Comparison of ENCODE assay signal across 9 cellular contexts in genomic region chr3:11671648-11672100, GRCh38. TPM values are rescaled to one million over a fixed set of nuclear protein-coding genes. Genes with fewer than 3 reads are reported as not detected.
DNase-seq lines count a peak whose midpoint lies in the region; ATAC-seq and TF ChIP-seq lines count a peak whose summit lies in the region.
"Had no signal": no experiment of that assay in that cellular context is flagged by ENCODE, and none has a peak within 500 bp of the region (broad histone marks: within the 10 kb centered on the region; RNA-seq: fewer than 3 reads in every experiment).

No MANE protein-coding gene starts in this region.

- H3K36me3 Mint-ChIP-seq in type B pancreatic cell = peaks cover 9% of the 10 kb centered on the region

- H3K4me1 ChIP-seq in SJCRH30 = no peaks in the 10 kb centered on the region

- H3K27ac Mint-ChIP-seq in type B pancreatic cell = peak overlapping the region; percentile 82

- H3K4me3 Mint-ChIP-seq in type B pancreatic cell = no peak overlapping the region

- DNase-seq in SIG-M5 treated with dmso at 0.1 percent for 504 hours (lab: John Stamatoyannopoulos, UW; ENCODE audit: unreplicated experiment) (peak; percentile 23), SIG-M5 (lab: John Stamatoyannopoulos, UW) (no peak), Kasumi-1 (lab: John Stamatoyannopoulos, UW) (peak; percentile 52 to 55), dermis microvascular lymphatic vessel endothelial cell (ENCODE audit: low read depth in 2 of 2) (peak; percentile 88 to 90), type B pancreatic cell (ENCODE audit: extremely low spot score, unreplicated experiment) (no peak), NCI-H526 treated with DMSO at 0.1 percent for 48 hours (lab: John Stamatoyannopoulos, UW) (no peak), SJCRH30 (no peak)

- H3K36me3 ChIP-seq in SJCRH30 = no peaks in the 10 kb centered on the region

- no peak for TF ChIP-seq CTCF in type B pancreatic cell (conservative IDR thresholded peaks at IDR 0.05)

- no peaks in the 10 kb centered on the region for H3K9me3 Mint-ChIP-seq in type B pancreatic cell

- no peak for ATAC-seq in HG02840 (IDR thresholded peaks at IDR 0.05; ENCODE audit: low FRiP score, unreplicated experiment)

- no peaks in the 10 kb centered on the region for H3K9me3 ChIP-seq in SJCRH30 (replicated peaks)

- H3K4me3 ChIP-seq in SJCRH30 = no peak overlapping the region
- H3K4me3 ChIP-seq: lung had no signal

- H3K27me3 Mint-ChIP-seq in type B pancreatic cell = no peaks in the 10 kb centered on the region

- H3K4me1 Mint-ChIP-seq in type B pancreatic cell (ENCODE audit: unreplicated experiment) = peaks cover 14% of the 10 kb centered on the region

- H3K27ac ChIP-seq in SJCRH30 = no peak overlapping the region

- H3K27me3 ChIP-seq in SJCRH30 = no peaks in the 10 kb centered on the region

RNA-seq across cellular contexts. Expression of gene VGLL4, which starts 28.0 kb away (rescaled TPM):
- total RNA-seq in dermis microvascular lymphatic vessel endothelial cell = 52.1 and 75.1 TPM in 2 replicates
- 78.5 and 111 TPM in 2 replicates for total RNA-seq in type B pancreatic cell (ENCODE audit: low replicate concordance)
- total RNA-seq in SJCRH30 (2014; rRNA removed; shearing (Covaris generic)) = 49.3 and 52.7 TPM in 2 replicates

Comparison
In these comparisons a context has a peak if more than half of its experiments do, and no peak if none do; other contexts are left out.
1. DNase-seq: peak in SIG-M5 treated with dmso at 0.1 percent for 504 hours (single experiment), Kasumi-1 (2 of 2) and dermis microvascular lymphatic vessel endothelial cell (2 of 2); none in SIG-M5 (single experiment), type B pancreatic cell (single experiment), NCI-H526 treated with DMSO at 0.1 percent for 48 hours (single experiment) and SJCRH30 (0 of 2).